8 cellular contexts compared by ENCODE assay signal in the genomic region with DNA sequence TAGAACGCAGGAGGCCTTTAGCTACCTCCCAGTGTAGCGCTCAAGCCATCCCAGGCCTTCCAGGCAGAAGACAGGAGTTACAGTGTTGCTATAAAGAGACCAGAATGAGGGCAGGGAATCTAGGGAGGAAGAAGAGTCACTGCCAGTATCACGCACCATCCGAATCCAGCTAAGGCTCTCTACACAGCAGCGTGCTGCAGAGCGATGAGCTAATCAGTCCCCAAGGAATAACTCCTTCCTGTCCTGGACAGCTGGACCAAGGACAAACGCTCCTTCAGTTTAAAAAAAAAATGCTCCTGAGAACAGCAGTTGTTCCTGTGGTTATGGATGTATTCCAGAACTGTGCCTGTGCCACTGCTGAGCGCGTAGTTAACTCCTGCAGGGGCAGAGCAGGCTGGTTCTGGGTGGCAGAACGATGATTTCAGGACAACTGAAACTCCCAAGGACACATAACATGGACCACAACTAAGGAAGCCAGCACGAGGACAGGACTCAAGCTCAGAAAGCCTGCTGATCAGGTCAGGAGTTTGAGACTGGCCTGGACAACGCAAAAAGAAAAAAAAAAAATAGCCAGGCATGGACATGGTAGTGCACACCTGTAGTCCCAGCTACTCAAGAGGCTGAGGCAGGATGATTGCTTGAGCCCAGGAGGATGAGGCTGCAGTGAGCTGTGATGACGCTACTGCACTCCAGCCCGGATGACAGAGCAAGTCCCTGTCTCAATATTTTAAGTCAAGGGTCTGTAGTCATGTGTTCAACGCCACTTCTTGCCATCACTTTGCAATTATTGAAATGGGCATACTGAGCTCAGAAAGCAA. TPM values are rescaled to one million over a fixed set of nuclear protein-coding genes. Genes with fewer than 3 reads are reported as not detected.
A peak's percentile ranks its signal among the peaks of the same experiment; 100 is the strongest.
DNase-seq lines count a peak whose midpoint lies in the region; ATAC-seq and TF ChIP-seq lines count a peak whose summit lies in the region.

No MANE protein-coding gene starts in this region.

- H3K4me3 Mint-ChIP-seq in CD14-positive monocyte (peak overlapping the region in 1 of 2 donors; percentile 67), Calu3 (ENCODE audit: low read depth, unreplicated experiment) (no peak overlapping the region)

- TF ChIP-seq EP300 in neural cell (conservative IDR thresholded peaks at IDR 0.05; ENCODE audit: poor library complexity, severe bottlenecking), result no peak

- no peak for ATAC-seq in GM21786 (IDR thresholded peaks at IDR 0.05; ENCODE audit: unreplicated experiment)

- H4K20me1 ChIP-seq in neural cell (ENCODE audit: insufficient read depth), result peaks cover 5% of the 10 kb centered on the region

- peaks cover 5 to 16% of the 10 kb centered on the region in 2 donors for H3K36me3 ChIP-seq in duodenal mucosa (ENCODE audit: control insufficient read depth in 1 of 2, insufficient read depth in 2 of 2, low read length in 2 of 2)
- H3K36me3 ChIP-seq in neural cell (ENCODE audit: insufficient read depth, low read length), result no peaks in the 10 kb centered on the region

- BruUV-seq in Calu3 (replicated peaks; lab: Mats Ljungman, UMichigan), result no TSS peak

- H3K9me2 ChIP-seq in neural cell (ENCODE audit: insufficient read depth, low read length), result no peaks in the 10 kb centered on the region

- H3K27ac Mint-ChIP-seq in CD14-positive monocyte, result peak overlapping the region in 6 of 7 donors; percentile 19 to 94 (median 73)
- H3K27ac Mint-ChIP-seq in Calu3 (ENCODE audit: unreplicated experiment), result no peak overlapping the region

- CTCF ChIA-PET in Calu3 (lab: Charles Lee), result interaction anchor here (0.7 to 1.4 kb wide), 4 partner anchors 14 to 388 kb away, joined by 3 to 6 read pairs (median 4); a partner anchor contains a TSS

- H3K27me3 ChIP-seq in duodenal mucosa (ENCODE audit: control insufficient read depth in 1 of 2, insufficient read depth in 2 of 2, low read length in 2 of 2) (no peaks in the 10 kb centered on the region), neural cell (ENCODE audit: insufficient read depth, low read depth, low read length) (no peaks in the 10 kb centered on the region)

- no peak for TF ChIP-seq CTCF in CD14-positive monocyte (IDR thresholded peaks at IDR 0.05)
- no peak for TF ChIP-seq CTCF in neural cell (IDR thresholded peaks at IDR 0.05; ENCODE audit: poor library complexity, severe bottlenecking)
- TF ChIP-seq CTCF in Calu3 (IDR thresholded peaks at IDR 0.05; ENCODE audit: unreplicated experiment), result no peak

- H3K4me1 Mint-ChIP-seq in CD14-positive monocyte (peaks cover 82% of the 10 kb centered on the region), Calu3 (ENCODE audit: low read depth, unreplicated experiment) (peaks cover under 1% of the 10 kb centered on the region)

- H3K27me3 Mint-ChIP-seq in CD14-positive monocyte (ENCODE audit: low read depth in 3 of 3), result peaks cover 0 to 1% (median 0%) of the 10 kb centered on the region in 3 donors
- H3K27me3 Mint-ChIP-seq in Calu3 (ENCODE audit: unreplicated experiment), result no peaks in the 10 kb centered on the region

- H3K9ac ChIP-seq in duodenal mucosa (ENCODE audit: low read depth in 1 of 2, low read length in 2 of 2), result no peak overlapping the region
- peak overlapping the region; percentile 75 for H3K9ac ChIP-seq in neural cell (ENCODE audit: low read length)

- H2AFZ ChIP-seq in neural cell (ENCODE audit: low read depth, low read length), result no peak overlapping the region

- H3K36me3 Mint-ChIP-seq in CD14-positive monocyte (peaks cover 17 to 42% of the 10 kb centered on the region in 2 donors), Calu3 (ENCODE audit: insufficient read depth, unreplicated experiment) (peaks cover 19% of the 10 kb centered on the region)

- peaks cover 28 to 41% of the 10 kb centered on the region in 2 donors for H3K4me1 ChIP-seq in duodenal mucosa (ENCODE audit: control insufficient read depth in 1 of 2, insufficient read depth in 2 of 2, low read length in 2 of 2)

- H3K27ac ChIP-seq in duodenal mucosa (ENCODE audit: low read depth, low read length) (peak overlapping the region; percentile 66), neural cell (ENCODE audit: low read length) (no peak overlapping the region)

- peaks cover 30% of the 10 kb centered on the region for H3K79me2 ChIP-seq in neural cell (replicated peaks; ENCODE audit: insufficient read depth, low read length)

- intact Hi-C loops in CD14-positive monocyte (cut with micrococcal nuclease) (no loop called here), Calu3 (cut with micrococcal nuclease; ENCODE audit: unreplicated experiment) (loop anchor here (5.0 kb wide), 1 partner anchor 274 kb away; a partner anchor contains a TSS)

- peak overlapping the region; percentile 55 for H3K4me2 ChIP-seq in neural cell (ENCODE audit: low read length)

- no peaks in the 10 kb centered on the region for H3F3A ChIP-seq in neural cell (ENCODE audit: insufficient read depth, low read length, poor library complexity, severe bottlenecking)

- DNase-seq in CD14-positive monocyte (ENCODE audit: low spot score) (no peak), NCI-H2171 treated with DMSO at 0.1 percent for 48 hours (lab: John Stamatoyannopoulos, UW) (peak; percentile 87), Calu3 (no peak), KG1 (lab: John Stamatoyannopoulos, UW) (no peak)
- DNase-seq in activated CD4-positive, CD25-positive, alpha-beta regulatory T cell (lab: John Stamatoyannopoulos, UW), result no peak

- peaks cover 0 to 2% (median 0%) of the 10 kb centered on the region in 7 donors for H3K9me3 Mint-ChIP-seq in CD14-positive monocyte
- no peaks in the 10 kb centered on the region for H3K9me3 Mint-ChIP-seq in Calu3 (ENCODE audit: low read depth, unreplicated experiment)

- H3K4me3 ChIP-seq in duodenal mucosa (ENCODE audit: low read depth in 1 of 2, low read length in 2 of 2) (no peak overlapping the region), neural cell (ENCODE audit: low read length) (peak overlapping the region; percentile 91)

- no peak for TF ChIP-seq RAD21 in neural cell (conservative IDR thresholded peaks at IDR 0.05)

- H3K9me3 ChIP-seq in duodenal mucosa (ENCODE audit: control insufficient read depth in 1 of 2, low read length in 2 of 2) (no peaks in the 10 kb centered on the region), neural cell (ENCODE audit: low read length) (no peaks in the 10 kb centered on the region)

TF ChIP-seq in neural cell, 6 proteins besides CTCF, POLR2A, EP300 and RAD21:
- TF ChIP-seq TAF1 (IDR thresholded peaks at IDR 0.05; ENCODE audit: low read depth) (no peak), POLR2AphosphoS5 (IDR thresholded peaks at IDR 0.05) (no peak), MXI1 (conservative IDR thresholded peaks at IDR 0.05; ENCODE audit: poor library complexity, severe bottlenecking) (no peak), EZH2 (IDR thresholded peaks at IDR 0.05; ENCODE audit: borderline replicate concordance, insufficient read depth, low read length, poor library complexity, severe bottlenecking) (no peak), SMC3 (conservative IDR thresholded peaks at IDR 0.05; ENCODE audit: poor library complexity) (no peak)
- TF ChIP-seq, protein P1, sequence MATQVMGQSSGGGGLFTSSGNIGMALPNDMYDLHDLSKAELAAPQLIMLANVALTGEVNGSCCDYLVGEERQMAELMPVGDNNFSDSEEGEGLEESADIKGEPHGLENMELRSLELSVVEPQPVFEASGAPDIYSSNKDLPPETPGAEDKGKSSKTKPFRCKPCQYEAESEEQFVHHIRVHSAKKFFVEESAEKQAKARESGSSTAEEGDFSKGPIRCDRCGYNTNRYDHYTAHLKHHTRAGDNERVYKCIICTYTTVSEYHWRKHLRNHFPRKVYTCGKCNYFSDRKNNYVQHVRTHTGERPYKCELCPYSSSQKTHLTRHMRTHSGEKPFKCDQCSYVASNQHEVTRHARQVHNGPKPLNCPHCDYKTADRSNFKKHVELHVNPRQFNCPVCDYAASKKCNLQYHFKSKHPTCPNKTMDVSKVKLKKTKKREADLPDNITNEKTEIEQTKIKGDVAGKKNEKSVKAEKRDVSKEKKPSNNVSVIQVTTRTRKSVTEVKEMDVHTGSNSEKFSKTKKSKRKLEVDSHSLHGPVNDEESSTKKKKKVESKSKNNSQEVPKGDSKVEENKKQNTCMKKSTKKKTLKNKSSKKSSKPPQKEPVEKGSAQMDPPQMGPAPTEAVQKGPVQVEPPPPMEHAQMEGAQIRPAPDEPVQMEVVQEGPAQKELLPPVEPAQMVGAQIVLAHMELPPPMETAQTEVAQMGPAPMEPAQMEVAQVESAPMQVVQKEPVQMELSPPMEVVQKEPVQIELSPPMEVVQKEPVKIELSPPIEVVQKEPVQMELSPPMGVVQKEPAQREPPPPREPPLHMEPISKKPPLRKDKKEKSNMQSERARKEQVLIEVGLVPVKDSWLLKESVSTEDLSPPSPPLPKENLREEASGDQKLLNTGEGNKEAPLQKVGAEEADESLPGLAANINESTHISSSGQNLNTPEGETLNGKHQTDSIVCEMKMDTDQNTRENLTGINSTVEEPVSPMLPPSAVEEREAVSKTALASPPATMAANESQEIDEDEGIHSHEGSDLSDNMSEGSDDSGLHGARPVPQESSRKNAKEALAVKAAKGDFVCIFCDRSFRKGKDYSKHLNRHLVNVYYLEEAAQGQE (IDR thresholded peaks at IDR 0.05; ENCODE audit: borderline replicate concordance), result no peak

RNA-seq across cellular contexts. Expression of a gene that starts 2.6 kb away (rescaled TPM):
- polyA plus RNA-seq in CD14-positive monocyte (10 to 100 TPM; 10.7 to 11.1 TPM), neural cell (12.0 and 16.9 TPM in 2 replicates)
- 10.0 and 13.6 TPM in 2 replicates for polyA minus RNA-seq in neural cell
- total RNA-seq in Calu3 (2022), result 0.76 and 1.0 TPM in 2 replicates

RNA-seq across cellular contexts. Expression of a gene that starts 14.8 kb away (rescaled TPM):
- polyA plus RNA-seq in CD14-positive monocyte (1 to 10 TPM; 3.9 to 5.7 TPM), neural cell (30.7 and 38.8 TPM in 2 replicates)
- polyA minus RNA-seq in neural cell, result 23.9 and 29.6 TPM in 2 replicates
- total RNA-seq in Calu3 (2022), result 86.1 and 88.5 TPM in 2 replicates

RNA-seq across cellular contexts. Expression of a gene that starts 18.9 kb away (rescaled TPM):
- 1,000 to 10,000 TPM; 2,879 to 3,427 TPM for polyA plus RNA-seq in CD14-positive monocyte
- 1,673 and 1,838 TPM in 2 replicates for polyA plus RNA-seq in neural cell
- polyA minus RNA-seq in neural cell, result 1,612 and 1,879 TPM in 2 replicates
- total RNA-seq in Calu3 (2022), result 2,412 and 2,552 TPM in 2 replicates

RNA-seq across cellular contexts. Expression of a gene that starts 53.9 kb away (rescaled TPM):
- polyA plus RNA-seq in CD14-positive monocyte (10 to 100 TPM in 1 of 2 donors, 1 to 10 TPM in 1; 9.9 to 16.2 TPM), neural cell (146 and 173 TPM in 2 replicates)
- polyA minus RNA-seq in neural cell, result 335 TPM in 2 replicates
- 164 and 165 TPM in 2 replicates for total RNA-seq in Calu3 (2022)

RNA-seq across cellular contexts. Expression of a gene that starts 59.4 kb away (rescaled TPM):
- polyA plus RNA-seq in CD14-positive monocyte, result 1 to 10 TPM; 6.2 to 8.3 TPM
- 4.5 and 5.6 TPM in 2 replicates for polyA plus RNA-seq in neural cell
- 12.2 and 14.7 TPM in 2 replicates for polyA minus RNA-seq in neural cell
- 78.0 and 94.7 TPM in 2 replicates for total RNA-seq in Calu3 (2022)
